In the genomic region with DNA sequence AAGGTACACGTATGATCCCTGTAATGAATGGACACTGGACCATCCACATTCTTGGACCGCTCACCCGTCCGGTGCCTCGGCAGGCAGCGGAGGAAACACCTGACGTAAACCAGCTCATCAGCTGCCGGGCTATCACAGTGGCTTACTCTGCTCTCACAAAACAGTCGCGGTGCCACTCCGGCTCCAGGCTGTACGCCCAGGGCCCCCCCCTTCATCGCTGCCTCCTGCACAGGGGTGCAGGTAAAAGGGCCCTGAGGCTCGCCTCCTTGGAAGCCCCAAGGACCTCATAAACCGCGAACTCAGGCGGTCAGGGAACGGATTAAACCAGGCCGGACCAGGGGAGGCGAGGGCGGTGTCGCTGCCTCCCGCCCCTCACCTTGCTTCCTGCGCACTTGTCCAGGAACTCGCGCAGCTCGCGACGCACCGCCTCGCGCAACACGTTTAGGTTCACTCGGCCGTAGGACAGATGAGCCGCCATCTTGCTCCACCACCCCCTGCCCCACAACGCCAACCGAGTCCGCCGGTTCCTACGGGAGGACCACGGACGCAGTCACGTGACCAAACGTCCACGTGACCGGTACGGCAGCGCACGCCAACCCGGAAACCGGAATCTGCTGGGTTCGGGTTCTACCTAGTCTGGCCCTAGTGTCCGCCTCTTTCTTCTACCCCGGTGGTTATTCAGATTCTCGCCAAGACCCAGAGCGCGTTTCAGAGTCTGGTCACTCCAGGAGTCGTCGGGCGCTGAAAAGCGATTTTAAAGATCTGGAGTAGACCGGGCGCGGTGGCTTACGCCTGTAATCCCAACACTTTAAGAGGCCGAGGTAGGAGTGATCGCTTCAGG, we compare ENCODE assay signal across 1 cellular context.
A peak's percentile ranks its signal among the peaks of the same experiment; 100 is the strongest.
TF ChIP-seq lines count a peak whose summit lies in the region.

A gene (minus strand): TSS at position 564 of the 841 bp plus-strand sequence. CDS start 86 bp downstream, at position 478.

TF ChIP-seq in HepG2, 621 proteins besides CTCF, POLR2A, EP300 and RAD21 (continued from another document and continues in another):
- TF ChIP-seq, protein P1, sequence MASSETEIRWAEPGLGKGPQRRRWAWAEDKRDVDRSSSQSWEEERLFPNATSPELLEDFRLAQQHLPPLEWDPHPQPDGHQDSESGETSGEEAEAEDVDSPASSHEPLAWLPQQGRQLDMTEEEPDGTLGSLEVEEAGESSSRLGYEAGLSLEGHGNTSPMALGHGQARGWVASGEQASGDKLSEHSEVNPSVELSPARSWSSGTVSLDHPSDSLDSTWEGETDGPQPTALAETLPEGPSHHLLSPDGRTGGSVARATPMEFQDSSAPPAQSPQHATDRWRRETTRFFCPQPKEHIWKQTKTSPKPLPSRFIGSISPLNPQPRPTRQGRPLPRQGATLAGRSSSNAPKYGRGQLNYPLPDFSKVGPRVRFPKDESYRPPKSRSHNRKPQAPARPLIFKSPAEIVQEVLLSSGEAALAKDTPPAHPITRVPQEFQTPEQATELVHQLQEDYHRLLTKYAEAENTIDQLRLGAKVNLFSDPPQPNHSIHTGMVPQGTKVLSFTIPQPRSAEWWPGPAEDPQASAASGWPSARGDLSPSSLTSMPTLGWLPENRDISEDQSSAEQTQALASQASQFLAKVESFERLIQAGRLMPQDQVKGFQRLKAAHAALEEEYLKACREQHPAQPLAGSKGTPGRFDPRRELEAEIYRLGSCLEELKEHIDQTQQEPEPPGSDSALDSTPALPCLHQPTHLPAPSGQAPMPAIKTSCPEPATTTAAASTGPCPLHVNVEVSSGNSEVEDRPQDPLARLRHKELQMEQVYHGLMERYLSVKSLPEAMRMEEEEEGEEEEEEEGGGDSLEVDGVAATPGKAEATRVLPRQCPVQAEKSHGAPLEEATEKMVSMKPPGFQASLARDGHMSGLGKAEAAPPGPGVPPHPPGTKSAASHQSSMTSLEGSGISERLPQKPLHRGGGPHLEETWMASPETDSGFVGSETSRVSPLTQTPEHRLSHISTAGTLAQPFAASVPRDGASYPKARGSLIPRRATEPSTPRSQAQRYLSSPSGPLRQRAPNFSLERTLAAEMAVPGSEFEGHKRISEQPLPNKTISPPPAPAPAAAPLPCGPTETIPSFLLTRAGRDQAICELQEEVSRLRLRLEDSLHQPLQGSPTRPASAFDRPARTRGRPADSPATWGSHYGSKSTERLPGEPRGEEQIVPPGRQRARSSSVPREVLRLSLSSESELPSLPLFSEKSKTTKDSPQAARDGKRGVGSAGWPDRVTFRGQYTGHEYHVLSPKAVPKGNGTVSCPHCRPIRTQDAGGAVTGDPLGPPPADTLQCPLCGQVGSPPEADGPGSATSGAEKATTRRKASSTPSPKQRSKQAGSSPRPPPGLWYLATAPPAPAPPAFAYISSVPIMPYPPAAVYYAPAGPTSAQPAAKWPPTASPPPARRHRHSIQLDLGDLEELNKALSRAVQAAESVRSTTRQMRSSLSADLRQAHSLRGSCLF (CRISPR knock-in tag; IDR thresholded peaks at IDR 0.05; ENCODE audit: borderline replicate concordance), result no peak
- TF ChIP-seq ZFAT (CRISPR knock-in tag; conservative IDR thresholded peaks at IDR 0.05) (no peak), TCF7 (IDR thresholded peaks at IDR 0.05; ENCODE audit: low read depth) (no peak), RXRB (CRISPR knock-in tag; IDR thresholded peaks at IDR 0.05; ENCODE audit: borderline replicate concordance) (peak; percentile 64; the same call in 1 of the 2 replicates), ZNF546 (CRISPR knock-in tag; conservative IDR thresholded peaks at IDR 0.05) (peak; percentile 52; the same call in 1 of the 2 replicates), CBX5 (CRISPR knock-in tag; IDR thresholded peaks at IDR 0.05; ENCODE audit: borderline replicate concordance) (peak; percentile 95; the same call in 1 of the 2 replicates), HES4 (CRISPR knock-in tag; IDR thresholded peaks at IDR 0.05; ENCODE audit: borderline replicate concordance) (peak; percentile 79; the same call in 1 of the 2 replicates), ZNF30 (CRISPR knock-in tag; IDR thresholded peaks at IDR 0.05) (peak; percentile 64; the same call in 1 of the 2 replicates), TARDBP (CRISPR knock-in tag; IDR thresholded peaks at IDR 0.05) (peak; percentile 97), YEATS4 (CRISPR knock-in tag; IDR thresholded peaks at IDR 0.05; ENCODE audit: borderline replicate concordance) (peak; percentile 93), ZNF543 (CRISPR knock-in tag; IDR thresholded peaks at IDR 0.05) (peak; percentile 74; the same call in 1 of the 2 replicates), ZNF607 (CRISPR knock-in tag; IDR thresholded peaks at IDR 0.05; ENCODE audit: borderline replicate concordance) (peak; percentile 73), ZBTB8A (CRISPR knock-in tag; IDR thresholded peaks at IDR 0.05; ENCODE audit: borderline replicate concordance, low read depth) (no peak), ZNF747 (CRISPR knock-in tag; IDR thresholded peaks at IDR 0.05; ENCODE audit: borderline replicate concordance) (peak; percentile 72; the same call in 1 of the 2 replicates), MYNN (CRISPR knock-in tag; IDR thresholded peaks at IDR 0.05; ENCODE audit: low read depth) (no peak), ZNF205 (CRISPR knock-in tag; IDR thresholded peaks at IDR 0.05) (no peak; the same call in none of the 2 replicates), ZNF264 (CRISPR knock-in tag; IDR thresholded peaks at IDR 0.05) (peak; percentile 50), ZMYM2 (CRISPR knock-in tag; IDR thresholded peaks at IDR 0.05) (peak; percentile 79; the same call in 1 of the 2 replicates), ZNF260 (CRISPR knock-in tag; IDR thresholded peaks at IDR 0.05; ENCODE audit: borderline replicate concordance, low read depth) (0 out of 2 replicates have a peak, but pooled peaks have one; percentile 68), MYC (CRISPR knock-in tag; IDR thresholded peaks at IDR 0.05; ENCODE audit: borderline replicate concordance) (peak; percentile 94), GTF3A (CRISPR knock-in tag; conservative IDR thresholded peaks at IDR 0.05) (peak; percentile 91), PTBP1 (IDR thresholded peaks at IDR 0.05; ENCODE audit: low read depth, low read length, poor library complexity, severe bottlenecking) (no peak), ZFP82 (CRISPR knock-in tag; IDR thresholded peaks at IDR 0.05; ENCODE audit: borderline replicate concordance) (0 out of 2 replicates have a peak, but pooled peaks have one; percentile 49), MAFG (CRISPR knock-in tag; IDR thresholded peaks at IDR 0.05) (no peak), DNMT1 (CRISPR knock-in tag; IDR thresholded peaks at IDR 0.05) (peak; percentile 67; the same call in 1 of the 2 replicates), HDAC2 (CRISPR knock-in tag; IDR thresholded peaks at IDR 0.05) (peak; percentile 96), ZNF589 (CRISPR knock-in tag; conservative IDR thresholded peaks at IDR 0.05) (peak; percentile 92), MAZ (IDR thresholded peaks at IDR 0.05; ENCODE audit: borderline replicate concordance, low read depth, low read length) (no peak), MAZ (CRISPR knock-in tag; IDR thresholded peaks at IDR 0.05; ENCODE audit: low read depth) (peak; percentile 80; the same call in 1 of the 2 replicates), KMT2B (CRISPR knock-in tag; IDR thresholded peaks at IDR 0.05) (peak; percentile 99)
- TF ChIP-seq, protein P2, sequence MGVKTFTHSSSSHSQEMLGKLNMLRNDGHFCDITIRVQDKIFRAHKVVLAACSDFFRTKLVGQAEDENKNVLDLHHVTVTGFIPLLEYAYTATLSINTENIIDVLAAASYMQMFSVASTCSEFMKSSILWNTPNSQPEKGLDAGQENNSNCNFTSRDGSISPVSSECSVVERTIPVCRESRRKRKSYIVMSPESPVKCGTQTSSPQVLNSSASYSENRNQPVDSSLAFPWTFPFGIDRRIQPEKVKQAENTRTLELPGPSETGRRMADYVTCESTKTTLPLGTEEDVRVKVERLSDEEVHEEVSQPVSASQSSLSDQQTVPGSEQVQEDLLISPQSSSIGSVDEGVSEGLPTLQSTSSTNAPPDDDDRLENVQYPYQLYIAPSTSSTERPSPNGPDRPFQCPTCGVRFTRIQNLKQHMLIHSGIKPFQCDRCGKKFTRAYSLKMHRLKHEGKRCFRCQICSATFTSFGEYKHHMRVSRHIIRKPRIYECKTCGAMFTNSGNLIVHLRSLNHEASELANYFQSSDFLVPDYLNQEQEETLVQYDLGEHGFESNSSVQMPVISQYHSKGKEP (CRISPR knock-in tag; IDR thresholded peaks at IDR 0.05), result no peak
- TF ChIP-seq, protein P3, sequence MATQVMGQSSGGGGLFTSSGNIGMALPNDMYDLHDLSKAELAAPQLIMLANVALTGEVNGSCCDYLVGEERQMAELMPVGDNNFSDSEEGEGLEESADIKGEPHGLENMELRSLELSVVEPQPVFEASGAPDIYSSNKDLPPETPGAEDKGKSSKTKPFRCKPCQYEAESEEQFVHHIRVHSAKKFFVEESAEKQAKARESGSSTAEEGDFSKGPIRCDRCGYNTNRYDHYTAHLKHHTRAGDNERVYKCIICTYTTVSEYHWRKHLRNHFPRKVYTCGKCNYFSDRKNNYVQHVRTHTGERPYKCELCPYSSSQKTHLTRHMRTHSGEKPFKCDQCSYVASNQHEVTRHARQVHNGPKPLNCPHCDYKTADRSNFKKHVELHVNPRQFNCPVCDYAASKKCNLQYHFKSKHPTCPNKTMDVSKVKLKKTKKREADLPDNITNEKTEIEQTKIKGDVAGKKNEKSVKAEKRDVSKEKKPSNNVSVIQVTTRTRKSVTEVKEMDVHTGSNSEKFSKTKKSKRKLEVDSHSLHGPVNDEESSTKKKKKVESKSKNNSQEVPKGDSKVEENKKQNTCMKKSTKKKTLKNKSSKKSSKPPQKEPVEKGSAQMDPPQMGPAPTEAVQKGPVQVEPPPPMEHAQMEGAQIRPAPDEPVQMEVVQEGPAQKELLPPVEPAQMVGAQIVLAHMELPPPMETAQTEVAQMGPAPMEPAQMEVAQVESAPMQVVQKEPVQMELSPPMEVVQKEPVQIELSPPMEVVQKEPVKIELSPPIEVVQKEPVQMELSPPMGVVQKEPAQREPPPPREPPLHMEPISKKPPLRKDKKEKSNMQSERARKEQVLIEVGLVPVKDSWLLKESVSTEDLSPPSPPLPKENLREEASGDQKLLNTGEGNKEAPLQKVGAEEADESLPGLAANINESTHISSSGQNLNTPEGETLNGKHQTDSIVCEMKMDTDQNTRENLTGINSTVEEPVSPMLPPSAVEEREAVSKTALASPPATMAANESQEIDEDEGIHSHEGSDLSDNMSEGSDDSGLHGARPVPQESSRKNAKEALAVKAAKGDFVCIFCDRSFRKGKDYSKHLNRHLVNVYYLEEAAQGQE (IDR thresholded peaks at IDR 0.05; ENCODE audit: borderline replicate concordance in 1 of 2, low read depth in 1 of 2, low read length in 2 of 2), result peak in 1 of 2 experiments; percentile 76; a peak in 1 of 4 replicates
- TF ChIP-seq, protein P4, sequence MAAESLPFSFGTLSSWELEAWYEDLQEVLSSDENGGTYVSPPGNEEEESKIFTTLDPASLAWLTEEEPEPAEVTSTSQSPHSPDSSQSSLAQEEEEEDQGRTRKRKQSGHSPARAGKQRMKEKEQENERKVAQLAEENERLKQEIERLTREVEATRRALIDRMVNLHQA (CRISPR knock-in tag; IDR thresholded peaks at IDR 0.05), result no peak
- TF ChIP-seq, protein P5, sequence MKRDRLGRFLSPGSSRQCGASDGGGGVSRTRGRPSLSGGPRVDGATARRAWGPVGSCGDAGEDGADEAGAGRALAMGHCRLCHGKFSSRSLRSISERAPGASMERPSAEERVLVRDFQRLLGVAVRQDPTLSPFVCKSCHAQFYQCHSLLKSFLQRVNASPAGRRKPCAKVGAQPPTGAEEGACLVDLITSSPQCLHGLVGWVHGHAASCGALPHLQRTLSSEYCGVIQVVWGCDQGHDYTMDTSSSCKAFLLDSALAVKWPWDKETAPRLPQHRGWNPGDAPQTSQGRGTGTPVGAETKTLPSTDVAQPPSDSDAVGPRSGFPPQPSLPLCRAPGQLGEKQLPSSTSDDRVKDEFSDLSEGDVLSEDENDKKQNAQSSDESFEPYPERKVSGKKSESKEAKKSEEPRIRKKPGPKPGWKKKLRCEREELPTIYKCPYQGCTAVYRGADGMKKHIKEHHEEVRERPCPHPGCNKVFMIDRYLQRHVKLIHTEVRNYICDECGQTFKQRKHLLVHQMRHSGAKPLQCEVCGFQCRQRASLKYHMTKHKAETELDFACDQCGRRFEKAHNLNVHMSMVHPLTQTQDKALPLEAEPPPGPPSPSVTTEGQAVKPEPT (CRISPR knock-in tag; IDR thresholded peaks at IDR 0.05; ENCODE audit: low read depth), result 0 out of 2 replicates have a peak, but pooled peaks have one; percentile 38
- TF ChIP-seq, protein P6, sequence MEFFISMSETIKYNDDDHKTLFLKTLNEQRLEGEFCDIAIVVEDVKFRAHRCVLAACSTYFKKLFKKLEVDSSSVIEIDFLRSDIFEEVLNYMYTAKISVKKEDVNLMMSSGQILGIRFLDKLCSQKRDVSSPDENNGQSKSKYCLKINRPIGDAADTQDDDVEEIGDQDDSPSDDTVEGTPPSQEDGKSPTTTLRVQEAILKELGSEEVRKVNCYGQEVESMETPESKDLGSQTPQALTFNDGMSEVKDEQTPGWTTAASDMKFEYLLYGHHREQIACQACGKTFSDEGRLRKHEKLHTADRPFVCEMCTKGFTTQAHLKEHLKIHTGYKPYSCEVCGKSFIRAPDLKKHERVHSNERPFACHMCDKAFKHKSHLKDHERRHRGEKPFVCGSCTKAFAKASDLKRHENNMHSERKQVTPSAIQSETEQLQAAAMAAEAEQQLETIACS (CRISPR knock-in tag; IDR thresholded peaks at IDR 0.05), result no peak
- TF ChIP-seq, protein P7, sequence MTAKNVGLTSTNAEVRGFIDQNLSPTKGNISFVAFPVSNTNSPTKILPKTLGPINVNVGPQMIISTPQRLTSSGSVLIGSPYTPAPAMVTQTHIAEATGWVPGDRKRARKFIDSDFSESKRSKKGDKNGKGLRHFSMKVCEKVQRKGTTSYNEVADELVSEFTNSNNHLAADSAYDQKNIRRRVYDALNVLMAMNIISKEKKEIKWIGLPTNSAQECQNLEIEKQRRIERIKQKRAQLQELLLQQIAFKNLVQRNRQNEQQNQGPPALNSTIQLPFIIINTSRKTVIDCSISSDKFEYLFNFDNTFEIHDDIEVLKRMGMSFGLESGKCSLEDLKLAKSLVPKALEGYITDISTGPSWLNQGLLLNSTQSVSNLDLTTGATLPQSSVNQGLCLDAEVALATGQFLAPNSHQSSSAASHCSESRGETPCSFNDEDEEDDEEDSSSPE (CRISPR knock-in tag; IDR thresholded peaks at IDR 0.05), result peak; percentile 62
- TF ChIP-seq, protein P8, sequence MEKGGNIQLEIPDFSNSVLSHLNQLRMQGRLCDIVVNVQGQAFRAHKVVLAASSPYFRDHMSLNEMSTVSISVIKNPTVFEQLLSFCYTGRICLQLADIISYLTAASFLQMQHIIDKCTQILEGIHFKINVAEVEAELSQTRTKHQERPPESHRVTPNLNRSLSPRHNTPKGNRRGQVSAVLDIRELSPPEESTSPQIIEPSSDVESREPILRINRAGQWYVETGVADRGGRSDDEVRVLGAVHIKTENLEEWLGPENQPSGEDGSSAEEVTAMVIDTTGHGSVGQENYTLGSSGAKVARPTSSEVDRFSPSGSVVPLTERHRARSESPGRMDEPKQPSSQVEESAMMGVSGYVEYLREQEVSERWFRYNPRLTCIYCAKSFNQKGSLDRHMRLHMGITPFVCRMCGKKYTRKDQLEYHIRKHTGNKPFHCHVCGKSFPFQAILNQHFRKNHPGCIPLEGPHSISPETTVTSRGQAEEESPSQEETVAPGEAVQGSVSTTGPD (CRISPR knock-in tag; IDR thresholded peaks at IDR 0.05), result no peak
- TF ChIP-seq, protein P9, sequence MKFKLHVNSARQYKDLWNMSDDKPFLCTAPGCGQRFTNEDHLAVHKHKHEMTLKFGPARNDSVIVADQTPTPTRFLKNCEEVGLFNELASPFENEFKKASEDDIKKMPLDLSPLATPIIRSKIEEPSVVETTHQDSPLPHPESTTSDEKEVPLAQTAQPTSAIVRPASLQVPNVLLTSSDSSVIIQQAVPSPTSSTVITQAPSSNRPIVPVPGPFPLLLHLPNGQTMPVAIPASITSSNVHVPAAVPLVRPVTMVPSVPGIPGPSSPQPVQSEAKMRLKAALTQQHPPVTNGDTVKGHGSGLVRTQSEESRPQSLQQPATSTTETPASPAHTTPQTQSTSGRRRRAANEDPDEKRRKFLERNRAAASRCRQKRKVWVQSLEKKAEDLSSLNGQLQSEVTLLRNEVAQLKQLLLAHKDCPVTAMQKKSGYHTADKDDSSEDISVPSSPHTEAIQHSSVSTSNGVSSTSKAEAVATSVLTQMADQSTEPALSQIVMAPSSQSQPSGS (CRISPR knock-in tag; IDR thresholded peaks at IDR 0.05), result peak; percentile 80; the same call in 1 of the 2 replicates
